ENCODE assay signal across 1 cellular context in genomic region chr10:72176701-72177100, GRCh38.
TF ChIP-seq lines count a peak whose summit lies in the region.

No MANE protein-coding gene starts in this region.

TF ChIP-seq in H1, 55 proteins besides CTCF, POLR2A, EP300 and RAD21:
- TF ChIP-seq HDAC2 (IDR thresholded peaks at IDR 0.05; ENCODE audit: borderline replicate concordance in 1 of 2, low read depth in 2 of 2, low read length in 2 of 2), result no peak
- TF ChIP-seq BCL11A (IDR thresholded peaks at IDR 0.05; ENCODE audit: low read depth in 2 of 2, low read length in 2 of 2), result no peak
- no peak for TF ChIP-seq MAX (IDR thresholded peaks at IDR 0.05)
- TF ChIP-seq KDM4A (IDR thresholded peaks at IDR 0.05; ENCODE audit: low read depth, low read length, severe bottlenecking), result no peak
- TF ChIP-seq ASH2L (IDR thresholded peaks at IDR 0.05; ENCODE audit: low read length), result no peak
- no peak for TF ChIP-seq TAF7 (optimal IDR thresholded peaks at IDR 0.05; ENCODE audit: borderline replicate concordance, low read depth, low read length)
- TF ChIP-seq TEAD4 (IDR thresholded peaks at IDR 0.05; ENCODE audit: low read depth, low read length), result no peak
- TF ChIP-seq POU5F1 (IDR thresholded peaks at IDR 0.05; ENCODE audit: low read depth, low read length), result no peak
- no peak for TF ChIP-seq ATF2 (IDR thresholded peaks at IDR 0.05; ENCODE audit: low read length)
- no peak for TF ChIP-seq E2F6 (IDR thresholded peaks at IDR 0.05)
- TF ChIP-seq FOSL1 (IDR thresholded peaks at IDR 0.05; ENCODE audit: insufficient read depth, low read depth, low read length), result no peak
- TF ChIP-seq JUND (IDR thresholded peaks at IDR 0.05; ENCODE audit: low read length), result no peak
